17 cellular contexts compared by ENCODE assay signal in the genomic region with DNA sequence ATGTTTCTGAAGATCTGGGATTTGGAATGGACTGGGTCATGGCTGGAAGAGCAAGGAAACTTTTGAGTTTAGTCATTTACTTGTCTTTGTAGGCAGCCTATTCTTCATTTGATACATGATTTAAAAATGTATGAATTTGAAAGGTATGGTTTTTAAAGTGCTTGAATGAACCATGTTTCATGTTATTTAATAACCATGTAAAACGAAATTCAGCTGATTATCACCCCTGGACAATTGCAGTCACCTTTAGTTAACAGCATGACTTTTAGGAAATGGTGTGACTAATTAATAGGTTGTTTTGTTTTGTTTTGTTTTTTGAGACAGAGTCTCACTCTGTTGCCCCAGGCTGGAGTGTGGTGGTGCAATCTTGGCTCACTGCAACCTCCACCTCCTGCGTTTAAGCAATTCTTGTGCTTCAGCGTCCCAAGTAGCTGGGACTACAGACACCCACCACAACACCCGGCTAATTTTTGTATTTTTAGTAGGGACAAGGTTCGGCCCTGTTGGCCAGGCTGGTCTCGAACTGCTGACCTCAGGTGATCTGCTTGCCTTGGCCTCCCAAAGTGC. TPM values are rescaled to one million over a fixed set of nuclear protein-coding genes. Genes with fewer than 3 reads are reported as not detected.
DNase-seq lines count a peak whose midpoint lies in the region; ATAC-seq and TF ChIP-seq lines count a peak whose summit lies in the region.
"Had no signal": no experiment of that assay in that cellular context is flagged by ENCODE, and none has a peak within 500 bp of the region (broad histone marks: within the 10 kb centered on the region; RNA-seq: fewer than 3 reads in every experiment).

No MANE protein-coding gene starts in this region.

- intact Hi-C loops in activated CD8-positive, alpha-beta T cell treated with anti-CD3 and anti-CD28 coated beads for 36 hours (cut with micrococcal nuclease): no loop called here
- intact Hi-C loops in Calu3 (cut with micrococcal nuclease; ENCODE audit: unreplicated experiment): no loop called here

- H3K27me3 ChIP-seq in CD4-positive, CD25-positive, alpha-beta regulatory T cell (ENCODE audit: control insufficient read depth, insufficient read depth, low read length): no peaks in the 10 kb centered on the region
- H3K27me3 ChIP-seq in GM06990 (replicated peaks; ENCODE audit: control insufficient read depth, insufficient read depth, low read length): no peaks in the 10 kb centered on the region
- H3K27me3 ChIP-seq: sigmoid colon had no signal

- CTCF ChIA-PET in activated CD8-positive, alpha-beta T cell treated with anti-CD3 and anti-CD28 coated beads for 36 hours (lab: Charles Lee): interaction anchor here (0.7 to 1.8 kb wide), 2 partner anchors 25 to 64 kb away, joined by 3 to 4 read pairs; no protein-coding TSS in a partner anchor
- CTCF ChIA-PET in Calu3 (lab: Charles Lee): no interaction called here

- H3K9me3 Mint-ChIP-seq in CD4-positive, CD25-positive, alpha-beta regulatory T cell: no peaks in the 10 kb centered on the region
- no peaks in the 10 kb centered on the region for H3K9me3 Mint-ChIP-seq in activated CD8-positive, alpha-beta T cell treated with anti-CD3 and anti-CD28 coated beads for 36 hours
- no peaks in the 10 kb centered on the region for H3K9me3 Mint-ChIP-seq in naive thymus-derived CD8-positive, alpha-beta T cell
- no peaks in the 10 kb centered on the region for H3K9me3 Mint-ChIP-seq in Calu3 (ENCODE audit: low read depth, unreplicated experiment)

- peak overlapping the region; percentile 89 to 98 (median 96) for H3K4me3 Mint-ChIP-seq in CD4-positive, CD25-positive, alpha-beta regulatory T cell
- peak overlapping the region; percentile 93 for H3K4me3 Mint-ChIP-seq in activated CD8-positive, alpha-beta T cell treated with anti-CD3 and anti-CD28 coated beads for 36 hours
- peak overlapping the region in 5 of 10 donors; percentile 18 to 99 (median 41) for H3K4me3 Mint-ChIP-seq in naive thymus-derived CD8-positive, alpha-beta T cell
- H3K4me3 Mint-ChIP-seq in Calu3 (ENCODE audit: low read depth, unreplicated experiment): no peak overlapping the region

- no peak for TF ChIP-seq CTCF in GM06990 (IDR thresholded peaks at IDR 0.05; ENCODE audit: insufficient read depth, low read length, poor library complexity, severe bottlenecking)
- TF ChIP-seq CTCF in activated CD8-positive, alpha-beta T cell treated with anti-CD3 and anti-CD28 coated beads for 36 hours (IDR thresholded peaks at IDR 0.05): no peak
- TF ChIP-seq CTCF in Calu3 (IDR thresholded peaks at IDR 0.05; ENCODE audit: unreplicated experiment): no peak

- H3K4me3 ChIP-seq in CD4-positive, CD25-positive, alpha-beta regulatory T cell (ENCODE audit: low read depth, low read length): peak overlapping the region; percentile 99
- peak overlapping the region; percentile 89 for H3K4me3 ChIP-seq in GM06990 (replicated peaks; ENCODE audit: low read depth, low read length)
- H3K4me3 ChIP-seq: sigmoid colon had no signal

- H3K9me3 ChIP-seq in CD4-positive, CD25-positive, alpha-beta regulatory T cell (ENCODE audit: control insufficient read depth in 2 of 2, low read length in 2 of 2): no peaks in the 10 kb centered on the region
- H3K9me3 ChIP-seq: Caco-2, sigmoid colon had no signal

- H3K36me3 Mint-ChIP-seq in CD4-positive, CD25-positive, alpha-beta regulatory T cell: peaks cover 11% of the 10 kb centered on the region
- peaks cover 59% of the 10 kb centered on the region for H3K36me3 Mint-ChIP-seq in activated CD8-positive, alpha-beta T cell treated with anti-CD3 and anti-CD28 coated beads for 36 hours (ENCODE audit: low read depth)
- H3K36me3 Mint-ChIP-seq in naive thymus-derived CD8-positive, alpha-beta T cell: peaks cover 0 to 3% (median 0%) of the 10 kb centered on the region in 3 donors
- peaks cover 6% of the 10 kb centered on the region for H3K36me3 Mint-ChIP-seq in Calu3 (ENCODE audit: insufficient read depth, unreplicated experiment)

- peak overlapping the region; percentile 57 to 97 (median 94) for H3K27ac Mint-ChIP-seq in CD4-positive, CD25-positive, alpha-beta regulatory T cell
- H3K27ac Mint-ChIP-seq in activated CD8-positive, alpha-beta T cell treated with anti-CD3 and anti-CD28 coated beads for 36 hours: peak overlapping the region; percentile 94
- H3K27ac Mint-ChIP-seq in naive thymus-derived CD8-positive, alpha-beta T cell: peak overlapping the region in 6 of 10 donors; percentile 27 to 97 (median 62)
- H3K27ac Mint-ChIP-seq in Calu3 (ENCODE audit: unreplicated experiment): no peak overlapping the region

- no peak for DNase-seq in CD4-positive, CD25-positive, alpha-beta regulatory T cell
- DNase-seq in GM06990 (ENCODE audit: extremely low read depth, insufficient read length): no peak
- no peak for DNase-seq in activated CD8-positive, alpha-beta T cell treated with anti-CD3 and anti-CD28 coated beads for 36 hours
- no peak for DNase-seq in naive thymus-derived CD8-positive, alpha-beta T cell
- no peak for DNase-seq in Calu3
- DNase-seq in NAMALWA (ENCODE audit: low spot score): no peak
- DNase-seq: activated CD4-positive, alpha-beta T cell treated with anti-CD3 and anti-CD28 coated beads, Interleukin-2, amount 50 U/mL, for 1 hour; Caco-2; GF-D8; glutamatergic neuron; kidney glomerular epithelial cell; NCI-H1048; NCI-H2227 treated with DMSO at 0.1 percent for 48 hours; PC-3; sigmoid colon had no signal

- BruUV-seq in Calu3 (replicated peaks; lab: Mats Ljungman, UMichigan): no TSS peak

- H3K36me3 ChIP-seq in CD4-positive, CD25-positive, alpha-beta regulatory T cell (ENCODE audit: control insufficient read depth, insufficient read depth, low read length): peaks cover 8% of the 10 kb centered on the region
- H3K36me3 ChIP-seq in GM06990 (ENCODE audit: control insufficient read depth, insufficient read depth, low read length): peaks cover 6% of the 10 kb centered on the region
- H3K36me3 ChIP-seq: sigmoid colon had no signal

- POLR2A ChIA-PET in activated CD8-positive, alpha-beta T cell treated with anti-CD3 and anti-CD28 coated beads for 36 hours (lab: Charles Lee): interaction anchor here (1.1 to 3.4 kb wide), 6 partner anchors 12 to 147 kb away, joined by 3 to 14 read pairs (median 5); partner anchors contain the start of gene SF3B5
- POLR2A ChIA-PET in naive thymus-derived CD8-positive, alpha-beta T cell (lab: Charles Lee): interaction anchor here (3.0 kb wide), 1 partner anchor 63 kb away, joined by 11 read pairs; no protein-coding TSS in a partner anchor

- H3K27ac ChIP-seq in CD4-positive, CD25-positive, alpha-beta regulatory T cell (ENCODE audit: insufficient read depth, low read length, poor library complexity, severe bottlenecking): no peak overlapping the region
- H3K27ac ChIP-seq: epithelial cell of prostate had no signal

- no peak for ATAC-seq in CD4-positive, CD25-positive, alpha-beta regulatory T cell (ENCODE audit: low read depth in 2 of 2)
- ATAC-seq in activated CD8-positive, alpha-beta T cell treated with anti-CD3 and anti-CD28 coated beads for 36 hours: no peak
- ATAC-seq in naive thymus-derived CD8-positive, alpha-beta T cell: no peak
- no peak for ATAC-seq in HG03342 (IDR thresholded peaks at IDR 0.05; ENCODE audit: unreplicated experiment)
- ATAC-seq: PC-3 had no signal

- no peaks in the 10 kb centered on the region for H3K27me3 Mint-ChIP-seq in CD4-positive, CD25-positive, alpha-beta regulatory T cell
- no peaks in the 10 kb centered on the region for H3K27me3 Mint-ChIP-seq in activated CD8-positive, alpha-beta T cell treated with anti-CD3 and anti-CD28 coated beads for 36 hours
- H3K27me3 Mint-ChIP-seq in naive thymus-derived CD8-positive, alpha-beta T cell: no peaks in the 10 kb centered on the region
- H3K27me3 Mint-ChIP-seq in Calu3 (ENCODE audit: unreplicated experiment): peaks cover 26% of the 10 kb centered on the region

- H3K4me1 ChIP-seq in CD4-positive, CD25-positive, alpha-beta regulatory T cell (ENCODE audit: control insufficient read depth, insufficient read depth, low read length, poor library complexity, severe bottlenecking): peaks cover 61% of the 10 kb centered on the region

- H3K4me1 Mint-ChIP-seq in CD4-positive, CD25-positive, alpha-beta regulatory T cell: peaks cover 27 to 63% (median 45%) of the 10 kb centered on the region in 4 donors
- H3K4me1 Mint-ChIP-seq in activated CD8-positive, alpha-beta T cell treated with anti-CD3 and anti-CD28 coated beads for 36 hours (ENCODE audit: low read depth): peaks cover 59% of the 10 kb centered on the region
- H3K4me1 Mint-ChIP-seq in naive thymus-derived CD8-positive, alpha-beta T cell: peaks cover 9 to 50% (median 14%) of the 10 kb centered on the region in 4 donors
- H3K4me1 Mint-ChIP-seq in Calu3 (ENCODE audit: low read depth, unreplicated experiment): peaks cover 7% of the 10 kb centered on the region

RNA-seq across cellular contexts. Expression of gene STX11, which starts 2.1 kb away (rescaled TPM):
- total RNA-seq in CD4-positive, CD25-positive, alpha-beta regulatory T cell: 30.1 TPM
- polyA plus RNA-seq in CD4-positive, CD25-positive, alpha-beta regulatory T cell: 10 to 100 TPM; 18.2 to 28.6 (median 23.1) TPM
- total RNA-seq in activated CD8-positive, alpha-beta T cell treated with anti-CD3 and anti-CD28 coated beads for 36 hours: 10 to 100 TPM; 19.4 to 20.7 TPM
- 1 to 10 TPM; 2.4 to 3.0 TPM for total RNA-seq in naive thymus-derived CD8-positive, alpha-beta T cell
- 1 to 10 TPM; 1.7 to 8.0 (median 2.5) TPM for polyA plus RNA-seq in naive thymus-derived CD8-positive, alpha-beta T cell
- 0.24 TPM in 1 of 2 replicates, not detected in the other for total RNA-seq in Calu3 (2022)

RNA-seq across cellular contexts. Expression of gene SF3B5, which starts 57.0 kb away (rescaled TPM):
- 127 TPM for total RNA-seq in CD4-positive, CD25-positive, alpha-beta regulatory T cell
- 100 to 1,000 TPM; 440 to 448 (median 441) TPM for polyA plus RNA-seq in CD4-positive, CD25-positive, alpha-beta regulatory T cell
- total RNA-seq in activated CD8-positive, alpha-beta T cell treated with anti-CD3 and anti-CD28 coated beads for 36 hours: 100 to 1,000 TPM; 207 to 210 TPM
- 10 to 100 TPM; 94.8 to 95.3 TPM for total RNA-seq in naive thymus-derived CD8-positive, alpha-beta T cell
- 100 to 1,000 TPM; 390 to 417 (median 416) TPM for polyA plus RNA-seq in naive thymus-derived CD8-positive, alpha-beta T cell
- 104 and 113 TPM in 2 replicates for total RNA-seq in Calu3 (2022)
